Comparison of ENCODE assay signal across 20 cellular contexts in genomic region chr1:53439337-53440207, GRCh38. TPM values are rescaled to one million over a fixed set of nuclear protein-coding genes. Genes with fewer than 3 reads are reported as not detected.
DNase-seq lines count a peak whose midpoint lies in the region; ATAC-seq and TF ChIP-seq lines count a peak whose summit lies in the region.
"Had no signal": no experiment of that assay in that cellular context is flagged by ENCODE, and none has a peak within 500 bp of the region (broad histone marks: within the 10 kb centered on the region; RNA-seq: fewer than 3 reads in every experiment).

No MANE protein-coding gene starts in this region.

- H3K4me1 ChIP-seq in H9 (ENCODE audit: insufficient read depth, low read length) (peaks cover 14% of the 10 kb centered on the region; the same call in 1 of the 2 replicates), Karpas-422 (ENCODE audit: low read length) (no peaks in the 10 kb centered on the region), neuronal stem cell (ENCODE audit: control insufficient read depth in 2 of 2, insufficient read depth in 1 of 2, low read depth in 1 of 2, low read length in 2 of 2) (peaks cover 0 to 4% of the 10 kb centered on the region in 2 donors), thyroid gland (no peaks in the 10 kb centered on the region)
- H3K4me1 ChIP-seq: A549, BE2C had no signal

- H3K18ac ChIP-seq in H9 (ENCODE audit: insufficient read length, low read depth, low read length) = no peak overlapping the region
- peak overlapping the region; percentile 83 for H3K18ac ChIP-seq in neuronal stem cell (ENCODE audit: low read length)

- H2AK5ac ChIP-seq in H9 (ENCODE audit: insufficient read length, low read length) = no peak overlapping the region
- H2AK5ac ChIP-seq in neuronal stem cell (ENCODE audit: low read depth, low read length) = peak overlapping the region; percentile 98

- H3K36me3 Mint-ChIP-seq in H9 (ENCODE audit: insufficient read depth in 1 of 3, low read depth in 3 of 3) = peaks cover 4 to 38% (median 30%) of the 10 kb centered on the region in 3 experiments
- peaks cover 0 to 5% of the 10 kb centered on the region in 2 donors for H3K36me3 Mint-ChIP-seq in activated naive CD4-positive, alpha-beta T cell treated with anti-CD3 and anti-CD28 coated beads, Interleukin-2, amount 50 U/mL, for 72 hours
- H3K36me3 Mint-ChIP-seq: CD4-positive, alpha-beta memory T cell had no signal

- H3K79me2 ChIP-seq in H9 (ENCODE audit: insufficient read depth, low read length) (no peaks in the 10 kb centered on the region), Karpas-422 (ENCODE audit: low read length) (no peaks in the 10 kb centered on the region)

- H3K27ac ChIP-seq in H9 (ENCODE audit: insufficient read length, low read depth, low read length) (no peak overlapping the region), Karpas-422 (ENCODE audit: low read length) (no peak overlapping the region), neuronal stem cell (replicated peaks; ENCODE audit: low read length) (no peak overlapping the region), thyroid gland (no peak overlapping the region)
- H3K27ac ChIP-seq: A549, C4-2B, GM23248 had no signal

- no peaks in the 10 kb centered on the region for H3K79me1 ChIP-seq in H9 (ENCODE audit: insufficient read depth, low read depth, low read length, poor library complexity, severe bottlenecking)
- H3K79me1 ChIP-seq in neuronal stem cell (ENCODE audit: low read depth, low read length) = peaks cover 4% of the 10 kb centered on the region

- H3K27me3 Mint-ChIP-seq in H9 (ENCODE audit: low read depth) = no peaks in the 10 kb centered on the region
- H3K27me3 Mint-ChIP-seq: CD4-positive, alpha-beta memory T cell had no signal

- H4K8ac ChIP-seq in H9 (replicated peaks; ENCODE audit: insufficient read length, low read depth, low read length) = no peak overlapping the region
- no peak overlapping the region for H4K8ac ChIP-seq in neuronal stem cell (ENCODE audit: low read depth, low read length)

- H3K56ac ChIP-seq in H9 (ENCODE audit: insufficient read length, low read depth, low read length) = no peak overlapping the region

- peaks cover 43 to 44% of the 10 kb centered on the region in 2 experiments for H3K4me1 Mint-ChIP-seq in H9
- H3K4me1 Mint-ChIP-seq: CD4-positive, alpha-beta memory T cell had no signal

- no peak overlapping the region for H3K4me3 ChIP-seq in Karpas-422 (ENCODE audit: low read length)
- H3K4me3 ChIP-seq in neuronal stem cell (ENCODE audit: low read length in 2 of 2) = no peak overlapping the region
- H3K4me3 ChIP-seq in thyroid gland (replicated peaks in 1 of 3) = no peak overlapping the region
- H3K4me3 ChIP-seq: A549, GM23248, HAP-1 had no signal

- H2AFZ ChIP-seq in H9 (ENCODE audit: low read length) (no peak overlapping the region), Karpas-422 (ENCODE audit: low read length) (no peak overlapping the region), neuronal stem cell (ENCODE audit: low read length) (no peak overlapping the region)
- H2AFZ ChIP-seq: GM23248 had no signal

- H3K14ac ChIP-seq in H9 (ENCODE audit: insufficient read depth, low read length) (no peak overlapping the region), neuronal stem cell (ENCODE audit: low read length) (peak overlapping the region; percentile 89)

- no peak overlapping the region for H2BK20ac ChIP-seq in H9 (ENCODE audit: low read depth, low read length, poor library complexity, severe bottlenecking)

- H3K27ac Mint-ChIP-seq in H9 = no peak overlapping the region
- H3K27ac Mint-ChIP-seq in activated naive CD4-positive, alpha-beta T cell treated with anti-CD3 and anti-CD28 coated beads, Interleukin-2, amount 50 U/mL, for 72 hours = no peak overlapping the region

- H4K20me1 ChIP-seq in H9 (ENCODE audit: control insufficient read depth, insufficient read depth, insufficient read length) (no peaks in the 10 kb centered on the region), Karpas-422 (ENCODE audit: insufficient read depth, low read depth, low read length) (no peaks in the 10 kb centered on the region)

- H4K91ac ChIP-seq in H9 (ENCODE audit: insufficient read length, low read depth, low read length) (no peak overlapping the region), neuronal stem cell (ENCODE audit: low read depth, low read length, poor library complexity) (peak overlapping the region; percentile 72)

- H3K4ac ChIP-seq in H9 (ENCODE audit: low read depth, low read length) (no peak overlapping the region), neuronal stem cell (ENCODE audit: low read length) (no peak overlapping the region)

- H2BK15ac ChIP-seq in H9 (ENCODE audit: low read depth, low read length) (no peak overlapping the region), neuronal stem cell (ENCODE audit: low read length) (peak overlapping the region; percentile 99)

- no CpG with 5 or more reads among the region's 58 CpGs for WGBS in H9 (ENCODE audit: extremely low coverage, insufficient read length, low lambda C conversion rate)
- no CpG with 5 or more reads among the region's 58 CpGs for WGBS in neuronal stem cell (ENCODE audit: extremely low coverage in 2 of 2, insufficient read length in 2 of 2, insufficient replicate concordance in 1 of 2), 2 donors
- 90 to 92% methylated on average over 43 to 53 of the region's 58 CpGs for WGBS in thyroid gland, 2 donors

- H2BK5ac ChIP-seq in H9 (ENCODE audit: insufficient read length, low read length) = no peak overlapping the region
- peak overlapping the region; percentile 53 for H2BK5ac ChIP-seq in neuronal stem cell (ENCODE audit: low read length)

- H3K9me2 ChIP-seq in Karpas-422 (replicated peaks; ENCODE audit: insufficient read depth, low read length) = no peaks in the 10 kb centered on the region

- TF ChIP-seq POLR2A in thyroid gland (IDR thresholded peaks at IDR 0.05) = no peak

- no peak overlapping the region; a peak in 1 of 5 replicates for H3K4me3 Mint-ChIP-seq in H9
- H3K4me3 Mint-ChIP-seq: CD4-positive, alpha-beta memory T cell had no signal

- H3K23me2 ChIP-seq in H9 (ENCODE audit: insufficient read length, low read depth, low read length, poor library complexity, severe bottlenecking) = no peaks in the 10 kb centered on the region

- no peak overlapping the region for H3T11ph ChIP-seq in H9 (ENCODE audit: low read length)

- H3K27me3 ChIP-seq in H9 (ENCODE audit: insufficient read depth, low read length) (no peaks in the 10 kb centered on the region), Karpas-422 (ENCODE audit: low read length) (no peaks in the 10 kb centered on the region), neuronal stem cell (ENCODE audit: control insufficient read depth in 3 of 3, insufficient read depth in 3 of 3, low read depth in 1 of 3, low read length in 3 of 3) (peaks cover 0 to 3% (median 0%) of the 10 kb centered on the region in 3 experiments), thyroid gland (no peaks in the 10 kb centered on the region)
- H3K27me3 ChIP-seq: BE2C had no signal

- peaks cover 34 to 40% of the 10 kb centered on the region in 2 experiments for H3K9me3 Mint-ChIP-seq in H9
- peaks cover 0 to 5% of the 10 kb centered on the region in 2 donors for H3K9me3 Mint-ChIP-seq in activated naive CD4-positive, alpha-beta T cell treated with anti-CD3 and anti-CD28 coated beads, Interleukin-2, amount 50 U/mL, for 72 hours

- H3K9me3 ChIP-seq in H9 (ENCODE audit: control insufficient read depth, low read depth, low read length) (peaks cover 21% of the 10 kb centered on the region), Karpas-422 (ENCODE audit: low read length) (no peaks in the 10 kb centered on the region), neuronal stem cell (replicated peaks in 1 of 2; ENCODE audit: control insufficient read depth in 2 of 2, insufficient read depth in 1 of 2, low read depth in 1 of 2, low read length in 2 of 2) (peaks cover 0 to 11% of the 10 kb centered on the region in 2 donors), thyroid gland (no peaks in the 10 kb centered on the region)
- H3K9me3 ChIP-seq: A549, BE2C had no signal

- H2BK120ac ChIP-seq in H9 (ENCODE audit: low read depth, low read length, poor library complexity, severe bottlenecking) (no peak overlapping the region), neuronal stem cell (ENCODE audit: low read depth, low read length) (peak overlapping the region; percentile 61)

- TF ChIP-seq CTCF in H9 (conservative IDR thresholded peaks at IDR 0.05) (no peak), thyroid gland (IDR thresholded peaks at IDR 0.05) (no peak)

- ATAC-seq in activated naive CD4-positive, alpha-beta T cell treated with anti-CD3 and anti-CD28 coated beads, Interleukin-2, amount 50 U/mL, for 72 hours = no peak
- ATAC-seq in GM21576 (IDR thresholded peaks at IDR 0.05; ENCODE audit: unreplicated experiment) = no peak
- ATAC-seq: A549, HepG2 had no signal

- DNase-seq in H9 (no peak), Karpas-422 (peak; percentile 4), neuronal stem cell (ENCODE audit: low spot score) (no peak), thyroid gland (peak; percentile 33 to 47), NCI-H2029 (lab: John Stamatoyannopoulos, UW) (no peak), cerebellar nuclear complex (lab: John Stamatoyannopoulos, UW) (no peak)
- DNase-seq in activated naive CD4-positive, alpha-beta T cell treated with anti-CD3 and anti-CD28 coated beads, Interleukin-2, amount 50 U/mL, for 72 hours (ENCODE audit: low spot score in 2 of 2) = no peak
- DNase-seq: BE2C; CD4-positive, alpha-beta memory T cell; DMS153; DND-41; GDM1; GM23248 had no signal

- H3K23ac ChIP-seq in H9 (ENCODE audit: insufficient read length, low read depth, low read length) (no peak overlapping the region), neuronal stem cell (ENCODE audit: low read depth, low read length, poor library complexity) (peak overlapping the region; percentile 65)

- intact Hi-C loops in thyroid gland (cut with DNase I) = no loop called here

- H4K5ac ChIP-seq in H9 (ENCODE audit: insufficient read length, low read depth, low read length) = peak overlapping the region; percentile 65

- H3K36me3 ChIP-seq in Karpas-422 (ENCODE audit: insufficient read depth, low read length) = no peaks in the 10 kb centered on the region
- H3K36me3 ChIP-seq in neuronal stem cell (replicated peaks in 1 of 2; ENCODE audit: control insufficient read depth in 2 of 2, insufficient read depth in 2 of 2, low read length in 2 of 2) = no peaks in the 10 kb centered on the region
- no peaks in the 10 kb centered on the region for H3K36me3 ChIP-seq in thyroid gland
- H3K36me3 ChIP-seq: BE2C, HAP-1 had no signal

- H3K4me2 ChIP-seq in H9 (ENCODE audit: insufficient read depth, insufficient read length, low read length) (no peak overlapping the region), Karpas-422 (ENCODE audit: low read depth, low read length, poor library complexity, severe bottlenecking) (no peak overlapping the region), neuronal stem cell (ENCODE audit: insufficient read depth, low read length, poor library complexity, severe bottlenecking) (no peak overlapping the region)
- H3K4me2 ChIP-seq: A549 had no signal

- H2BK12ac ChIP-seq in H9 (ENCODE audit: insufficient read length, low read depth, low read length) = no peak overlapping the region
- no peak overlapping the region for H2BK12ac ChIP-seq in neuronal stem cell (ENCODE audit: low read length)

- no peak overlapping the region for H3K9ac ChIP-seq in H9 (ENCODE audit: extremely low read depth, insufficient read length, low read length)
- H3K9ac ChIP-seq in Karpas-422 (ENCODE audit: low read length) = no peak overlapping the region
- no peak overlapping the region for H3K9ac ChIP-seq in neuronal stem cell (ENCODE audit: low read depth, low read length, poor library complexity)
- H3K9ac ChIP-seq: GM23248 had no signal

RNA-seq across cellular contexts. Expression of gene DMRTB1, which starts 19.6 kb away (rescaled TPM):
- total RNA-seq in H9 (2021) (not detected in 2 replicates), thyroid gland (under 1 TPM in 1 of 4 donors, not detected in 3; 0.27 TPM)
- total RNA-seq in Karpas-422 (2014; rRNA removed; shearing (Covaris generic); ENCODE audit: low replicate concordance) = not detected in 2 replicates
- 0.03 TPM for polyA plus RNA-seq in neuronal stem cell (2013, experiment 1 of 2)
- not detected for polyA plus RNA-seq in neuronal stem cell (2013, experiment 2 of 2)
- total RNA-seq in activated naive CD4-positive, alpha-beta T cell treated with anti-CD3 and anti-CD28 coated beads, Interleukin-2, amount 50 U/mL, for 72 hours = not detected
- total RNA-seq: CD4-positive, alpha-beta memory T cell; GM23248; HepG2; HT1080 had no signal
- polyA plus RNA-seq: A549; AG04450; CD4-positive, alpha-beta memory T cell; GM23248; HepG2 had no signal

Comparison
In these comparisons a context has a peak if more than half of its experiments do, and no peak if none do; other contexts are left out.
1. DNase-seq: peak in Karpas-422 (single experiment) and thyroid gland (2 of 2); none in H9 (single experiment), neuronal stem cell (single experiment), activated naive CD4-positive, alpha-beta T cell treated with anti-CD3 and anti-CD28 coated beads, Interleukin-2, amount 50 U/mL, for 72 hours (0 of 2), NCI-H2029 (single experiment) and cerebellar nuclear complex (0 of 2).